Comparison of ENCODE assay signal across 8 cellular contexts in the genomic region with DNA sequence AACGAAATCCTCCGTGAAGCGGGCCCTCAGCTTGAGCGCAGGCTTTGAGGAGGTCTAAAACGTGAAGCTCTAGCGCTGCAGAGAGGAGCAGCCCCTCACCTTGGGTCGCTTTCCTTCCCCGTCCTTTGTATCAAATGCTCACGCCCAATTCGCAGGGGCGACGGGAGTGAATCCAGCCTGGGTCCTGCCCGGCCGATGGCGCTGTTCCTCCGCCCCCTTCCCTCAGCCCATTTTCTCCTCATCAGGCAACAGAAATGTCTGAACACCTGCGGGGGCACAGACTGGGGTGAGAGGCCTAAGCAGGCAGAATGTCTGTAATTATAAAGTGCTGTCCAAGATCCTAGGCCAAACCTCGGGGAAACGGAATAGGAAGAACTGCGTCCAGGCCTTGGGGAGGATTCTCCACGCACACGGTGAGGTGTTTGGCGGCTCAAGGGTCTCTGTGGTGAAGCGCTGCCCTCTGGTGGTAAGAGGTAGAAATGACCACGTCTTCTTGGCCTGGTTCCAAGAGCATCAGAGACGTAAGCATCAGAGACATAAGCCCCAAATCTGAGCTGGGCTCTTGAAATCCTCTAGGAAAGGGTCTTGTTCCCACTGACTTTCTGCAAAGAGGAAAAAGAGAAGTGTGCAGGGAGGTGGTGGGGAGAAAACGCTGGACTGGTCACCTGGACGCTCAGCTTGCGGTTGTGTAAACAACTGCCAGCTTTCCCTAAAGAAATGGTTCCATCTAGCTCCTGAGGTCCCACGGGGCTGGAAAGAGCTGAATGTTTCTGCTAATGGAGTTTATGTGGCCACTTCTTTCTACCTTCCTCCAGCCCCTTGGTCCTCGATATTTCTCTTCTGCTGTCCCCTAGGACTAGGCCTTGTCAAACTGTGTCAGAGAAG.
DNase-seq lines count a peak whose midpoint lies in the region; ATAC-seq and TF ChIP-seq lines count a peak whose summit lies in the region.

No MANE protein-coding gene starts in this region.

- peak overlapping the region; percentile 53 for H3K4me2 ChIP-seq in trophoblast cell (ENCODE audit: low read length)

- no peak overlapping the region for H4K12ac ChIP-seq in trophoblast cell (ENCODE audit: low read depth, low read length)

- ATAC-seq in upper lobe of left lung (ENCODE audit: low FRiP score in 2 of 2) (peak; percentile 77 to 79), GM19397 (IDR thresholded peaks at IDR 0.05; ENCODE audit: unreplicated experiment) (no peak)

- no peak overlapping the region for H3K4me3 ChIP-seq in LNCaP clone FGC (ENCODE audit: low read depth, low read length)
- H3K4me3 ChIP-seq in SJCRH30, result no peak overlapping the region
- H3K4me3 ChIP-seq in trophoblast cell (ENCODE audit: low read depth, low read length), result no peak overlapping the region
- no peak overlapping the region for H3K4me3 ChIP-seq in upper lobe of left lung

- no peak overlapping the region for H3K4ac ChIP-seq in trophoblast cell (ENCODE audit: low read depth, low read length)

- no peaks in the 10 kb centered on the region for H3K79me2 ChIP-seq in trophoblast cell (ENCODE audit: control insufficient read depth, insufficient read depth, low read length, poor library complexity)

- H3K27me3 ChIP-seq in SJCRH30 (peaks cover 3% of the 10 kb centered on the region; the same call in 1 of the 2 replicates), trophoblast cell (ENCODE audit: insufficient read depth, low read length) (no peaks in the 10 kb centered on the region), upper lobe of left lung (peaks cover 0 to 2% (median 0%) of the 10 kb centered on the region in 4 donors)

- H3K4me1 ChIP-seq in SJCRH30 (no peaks in the 10 kb centered on the region), trophoblast cell (ENCODE audit: control insufficient read depth in 1 of 2, insufficient read depth in 2 of 2, low read length in 2 of 2) (peaks cover 0 to 3% of the 10 kb centered on the region in 2 experiments), upper lobe of left lung (peaks cover 0 to 6% (median 0%) of the 10 kb centered on the region in 4 donors)

- no peak overlapping the region for H3K14ac ChIP-seq in trophoblast cell (ENCODE audit: low read length)

- H3K9ac ChIP-seq in trophoblast cell (ENCODE audit: low read length), result no peak overlapping the region

- no peak overlapping the region for H2BK5ac ChIP-seq in trophoblast cell (ENCODE audit: low read depth, low read length, poor library complexity)

- TF ChIP-seq CTCF in LNCaP clone FGC (IDR thresholded peaks at IDR 0.05; ENCODE audit: control insufficient read depth, extremely low read depth, insufficient read depth), result peak; percentile 81
- TF ChIP-seq CTCF in upper lobe of left lung (IDR thresholded peaks at IDR 0.05), result peak; percentile 59 to 87 (median 79)

- no peak overlapping the region for H3K23ac ChIP-seq in trophoblast cell (ENCODE audit: low read length)

- no peak overlapping the region for H3K27ac ChIP-seq in SJCRH30
- H3K27ac ChIP-seq in trophoblast cell (ENCODE audit: low read depth, low read length), result no peak overlapping the region
- H3K27ac ChIP-seq in upper lobe of left lung, result no peak overlapping the region

- TF ChIP-seq POLR2A in upper lobe of left lung (IDR thresholded peaks at IDR 0.05), result no peak

- no peak overlapping the region for H4K91ac ChIP-seq in trophoblast cell (ENCODE audit: low read depth, low read length)

- no peak overlapping the region for H2AK5ac ChIP-seq in trophoblast cell (ENCODE audit: low read length)

- WGBS in trophoblast cell (ENCODE audit: extremely low coverage, insufficient coverage, insufficient read length), result no CpG with 5 or more reads among the region's 31 CpGs
- WGBS in upper lobe of left lung, 2 donors, result 30 to 31% methylated on average over 31 of the region's 31 CpGs

- intact Hi-C loops in head of caudate nucleus (cut with DNase I), result loop anchor here (5.0 kb wide), 2 partner anchors 149 to 164 kb away; no protein-coding TSS in a partner anchor

- TF ChIP-seq EP300 in upper lobe of left lung (IDR thresholded peaks at IDR 0.05), result no peak

- H3K9me3 ChIP-seq in SJCRH30 (replicated peaks) (no peaks in the 10 kb centered on the region), trophoblast cell (ENCODE audit: insufficient read depth, low read depth, low read length) (no peaks in the 10 kb centered on the region), upper lobe of left lung (no peaks in the 10 kb centered on the region)

- H3K36me3 ChIP-seq in SJCRH30 (no peaks in the 10 kb centered on the region), trophoblast cell (ENCODE audit: control insufficient read depth in 1 of 2, insufficient read depth in 2 of 2, low read length in 2 of 2) (no peaks in the 10 kb centered on the region), upper lobe of left lung (no peaks in the 10 kb centered on the region)

- DNase-seq in EH (ENCODE audit: low read depth) (peak; percentile 66), LNCaP clone FGC (ENCODE audit: low read depth) (peak; percentile 52), SJCRH30 (peak; percentile 25 to 79), head of caudate nucleus (peak; percentile 34 to 88 (median 71)), trophoblast cell (peak; percentile 75 to 94), upper lobe of left lung (peak; percentile 35 to 77)
- DNase-seq in activated naive CD4-positive, alpha-beta T cell treated with Interleukin-2 at 50 U/mL for 16 hours, result peak; percentile 74

- H2BK120ac ChIP-seq in trophoblast cell (ENCODE audit: insufficient read depth, low read length, poor library complexity), result no peak overlapping the region

- no peaks in the 10 kb centered on the region for H3K79me1 ChIP-seq in trophoblast cell (ENCODE audit: low read length)

- peak overlapping the region; percentile 74 for H2AFZ ChIP-seq in trophoblast cell (ENCODE audit: insufficient read depth, low read length, poor library complexity)

- no peak overlapping the region for H3K18ac ChIP-seq in trophoblast cell (ENCODE audit: low read length)

- no peak overlapping the region for H4K8ac ChIP-seq in trophoblast cell (ENCODE audit: low read depth, low read length)

- H2BK12ac ChIP-seq in trophoblast cell (ENCODE audit: low read length), result no peak overlapping the region
